In genomic region chr10:114855776-114856543, GRCh38 we compare ENCODE assay signal across 12 cellular contexts. TPM values are rescaled to one million over a fixed set of nuclear protein-coding genes. Genes with fewer than 3 reads are reported as not detected.
A peak's percentile ranks its signal among the peaks of the same experiment; 100 is the strongest.
DNase-seq lines count a peak whose midpoint lies in the region; ATAC-seq and TF ChIP-seq lines count a peak whose summit lies in the region.
"Had no signal": no experiment of that assay in that cellular context is flagged by ENCODE, and none has a peak within 500 bp of the region (broad histone marks: within the 10 kb centered on the region; RNA-seq: fewer than 3 reads in every experiment).

No MANE protein-coding gene starts in this region.

- H3K36me3 ChIP-seq in skeletal muscle satellite cell (ENCODE audit: insufficient read depth, low read length) (peaks cover 65% of the 10 kb centered on the region), ovary (no peaks in the 10 kb centered on the region), MG63 (peaks cover 80% of the 10 kb centered on the region)

- H3K4me1 ChIP-seq in skeletal muscle satellite cell (ENCODE audit: control insufficient read depth, insufficient read depth, low read length) = peaks cover 36% of the 10 kb centered on the region
- no peaks in the 10 kb centered on the region for H3K4me1 ChIP-seq in ovary (ENCODE audit: insufficient read depth)

- H3K9ac ChIP-seq in skeletal muscle satellite cell (ENCODE audit: low read depth, low read length) = peak overlapping the region; percentile 87

- H3K9me3 ChIP-seq in skeletal muscle satellite cell (replicated peaks; ENCODE audit: low read length) (no peaks in the 10 kb centered on the region), ovary (no peaks in the 10 kb centered on the region), MG63 (no peaks in the 10 kb centered on the region)

- TF ChIP-seq POLR2A in ovary (IDR thresholded peaks at IDR 0.05) = no peak

- peak overlapping the region; percentile 45 for H3K4me3 ChIP-seq in skeletal muscle satellite cell (ENCODE audit: low read length)
- H3K4me3 ChIP-seq in ovary = no peak overlapping the region
- H3K4me3 ChIP-seq in MG63 = no peak overlapping the region

- no peaks in the 10 kb centered on the region for H3K9me3 Mint-ChIP-seq in activated T-cell treated with anti-CD3 and anti-CD28 coated beads, Interleukin-2, amount 50 U/mL, for 24 hours
- H3K9me3 Mint-ChIP-seq in activated T-cell treated with anti-CD3 and anti-CD28 coated beads, Interleukin-2, amount 50 U/mL, for 4 hours = no peaks in the 10 kb centered on the region
- no peaks in the 10 kb centered on the region for H3K9me3 Mint-ChIP-seq in T-helper 2 cell treated with Interferon-gamma antibody and Interleukin-4, amounts not matched to agents 5 μg/mL and 100 μg/mL, for 36 hours
- H3K9me3 Mint-ChIP-seq: IgD-negative memory B cell had no signal

- H3K27me3 ChIP-seq in skeletal muscle satellite cell (ENCODE audit: control insufficient read depth, insufficient read depth, low read length) (no peaks in the 10 kb centered on the region), ovary (no peaks in the 10 kb centered on the region), MG63 (no peaks in the 10 kb centered on the region)

- WGBS in ovary, 3 donors = 54 to 60% (median 59%) methylated on average over 7 of the region's 7 CpGs

- peak overlapping the region; percentile 75 for H3K4me2 ChIP-seq in skeletal muscle satellite cell (ENCODE audit: low read length)

- peaks cover 87% of the 10 kb centered on the region for H3K36me3 Mint-ChIP-seq in activated T-cell treated with anti-CD3 and anti-CD28 coated beads, Interleukin-2, amount 50 U/mL, for 24 hours (ENCODE audit: low read depth)
- peaks cover 37% of the 10 kb centered on the region for H3K36me3 Mint-ChIP-seq in activated T-cell treated with anti-CD3 and anti-CD28 coated beads, Interleukin-2, amount 50 U/mL, for 4 hours (ENCODE audit: insufficient read depth)
- peaks cover 61% of the 10 kb centered on the region for H3K36me3 Mint-ChIP-seq in T-helper 2 cell treated with Interferon-gamma antibody and Interleukin-4, amounts not matched to agents 5 μg/mL and 100 μg/mL, for 36 hours (ENCODE audit: low read depth)

- no peak for TF ChIP-seq CTCF in ovary (IDR thresholded peaks at IDR 0.05)

- no peak overlapping the region for H3K4me3 Mint-ChIP-seq in activated T-cell treated with anti-CD3 and anti-CD28 coated beads, Interleukin-2, amount 50 U/mL, for 24 hours
- H3K4me3 Mint-ChIP-seq in activated T-cell treated with anti-CD3 and anti-CD28 coated beads, Interleukin-2, amount 50 U/mL, for 4 hours = no peak overlapping the region
- peak overlapping the region; percentile 13 for H3K4me3 Mint-ChIP-seq in T-helper 2 cell treated with Interferon-gamma antibody and Interleukin-4, amounts not matched to agents 5 μg/mL and 100 μg/mL, for 36 hours
- H3K4me3 Mint-ChIP-seq: IgD-negative memory B cell had no signal

- no peak for ATAC-seq in activated T-cell treated with anti-CD3 and anti-CD28 coated beads, Interleukin-2, amount 50 U/mL, for 4 hours
- ATAC-seq: sciatic nerve had no signal

- no peak for TF ChIP-seq EP300 in ovary (IDR thresholded peaks at IDR 0.05)

- H3K27me3 Mint-ChIP-seq in activated T-cell treated with anti-CD3 and anti-CD28 coated beads, Interleukin-2, amount 50 U/mL, for 24 hours = no peaks in the 10 kb centered on the region
- H3K27me3 Mint-ChIP-seq in activated T-cell treated with anti-CD3 and anti-CD28 coated beads, Interleukin-2, amount 50 U/mL, for 4 hours (ENCODE audit: low read depth) = no peaks in the 10 kb centered on the region
- H3K27me3 Mint-ChIP-seq in T-helper 2 cell treated with Interferon-gamma antibody and Interleukin-4, amounts not matched to agents 5 μg/mL and 100 μg/mL, for 36 hours (ENCODE audit: low read depth) = no peaks in the 10 kb centered on the region
- H3K27me3 Mint-ChIP-seq: IgD-negative memory B cell had no signal

- intact Hi-C loops in ovary (cut with DNase I) = no loop called here

- peak overlapping the region; percentile 84 for H3K27ac Mint-ChIP-seq in activated T-cell treated with anti-CD3 and anti-CD28 coated beads, Interleukin-2, amount 50 U/mL, for 24 hours
- peak overlapping the region; percentile 79 for H3K27ac Mint-ChIP-seq in T-helper 2 cell treated with Interferon-gamma antibody and Interleukin-4, amounts not matched to agents 5 μg/mL and 100 μg/mL, for 36 hours
- H3K27ac Mint-ChIP-seq: IgD-negative memory B cell had no signal

- DNase-seq in activated T-cell treated with anti-CD3 and anti-CD28 coated beads, Interleukin-2, amount 50 U/mL, for 24 hours = no peak
- DNase-seq in activated T-cell treated with anti-CD3 and anti-CD28 coated beads, Interleukin-2, amount 50 U/mL, for 4 hours = no peak
- DNase-seq in T-helper 2 cell treated with Interferon-gamma antibody and Interleukin-4, amounts not matched to agents 5 μg/mL and 100 μg/mL, for 36 hours (ENCODE audit: low spot score) = no peak
- DNase-seq in fibroblast of gingiva (ENCODE audit: low read depth) = peak; percentile 11
- DNase-seq in ovary = no peak
- DNase-seq in germinal center (ENCODE audit: low spot score) = no peak
- no peak for DNase-seq in MG63
- DNase-seq: activated T-cell treated with anti-CD3 and anti-CD28 coated beads, Interleukin-2, amount 50 U/mL, for 1 hour; NCI-H446 treated with DMSO at 0.1 percent for 48 hours had no signal

- peaks cover 26% of the 10 kb centered on the region for H3K4me1 Mint-ChIP-seq in activated T-cell treated with anti-CD3 and anti-CD28 coated beads, Interleukin-2, amount 50 U/mL, for 24 hours (ENCODE audit: low read depth)
- H3K4me1 Mint-ChIP-seq in activated T-cell treated with anti-CD3 and anti-CD28 coated beads, Interleukin-2, amount 50 U/mL, for 4 hours (ENCODE audit: low read depth) = peaks cover 25% of the 10 kb centered on the region
- peaks cover 29% of the 10 kb centered on the region for H3K4me1 Mint-ChIP-seq in T-helper 2 cell treated with Interferon-gamma antibody and Interleukin-4, amounts not matched to agents 5 μg/mL and 100 μg/mL, for 36 hours (ENCODE audit: low read depth)

- H3K27ac ChIP-seq in ovary = no peak overlapping the region

RNA-seq across cellular contexts. Expression of gene FHIP2A, which starts 34.4 kb away (rescaled TPM):
- 10 to 100 TPM; 13.6 to 26.8 (median 14.8) TPM for total RNA-seq in activated T-cell treated with anti-CD3 and anti-CD28 coated beads, Interleukin-2, amount 50 U/mL, for 4 hours
- 15.7 and 17.3 TPM in 2 replicates for total RNA-seq in skeletal muscle satellite cell (2012; rRNA removed)
- 10 to 100 TPM; 25.2 to 40.3 (median 33.4) TPM for total RNA-seq in ovary
- 10 to 100 TPM; 11.9 to 20.7 TPM for polyA plus RNA-seq in ovary
- total RNA-seq in MG63 (2014; rRNA removed; shearing (Covaris generic); ENCODE audit: low replicate concordance) = 7.1 and 9.4 TPM in 2 replicates
